Comparison of ENCODE assay signal across 8 cellular contexts in the genomic region with DNA sequence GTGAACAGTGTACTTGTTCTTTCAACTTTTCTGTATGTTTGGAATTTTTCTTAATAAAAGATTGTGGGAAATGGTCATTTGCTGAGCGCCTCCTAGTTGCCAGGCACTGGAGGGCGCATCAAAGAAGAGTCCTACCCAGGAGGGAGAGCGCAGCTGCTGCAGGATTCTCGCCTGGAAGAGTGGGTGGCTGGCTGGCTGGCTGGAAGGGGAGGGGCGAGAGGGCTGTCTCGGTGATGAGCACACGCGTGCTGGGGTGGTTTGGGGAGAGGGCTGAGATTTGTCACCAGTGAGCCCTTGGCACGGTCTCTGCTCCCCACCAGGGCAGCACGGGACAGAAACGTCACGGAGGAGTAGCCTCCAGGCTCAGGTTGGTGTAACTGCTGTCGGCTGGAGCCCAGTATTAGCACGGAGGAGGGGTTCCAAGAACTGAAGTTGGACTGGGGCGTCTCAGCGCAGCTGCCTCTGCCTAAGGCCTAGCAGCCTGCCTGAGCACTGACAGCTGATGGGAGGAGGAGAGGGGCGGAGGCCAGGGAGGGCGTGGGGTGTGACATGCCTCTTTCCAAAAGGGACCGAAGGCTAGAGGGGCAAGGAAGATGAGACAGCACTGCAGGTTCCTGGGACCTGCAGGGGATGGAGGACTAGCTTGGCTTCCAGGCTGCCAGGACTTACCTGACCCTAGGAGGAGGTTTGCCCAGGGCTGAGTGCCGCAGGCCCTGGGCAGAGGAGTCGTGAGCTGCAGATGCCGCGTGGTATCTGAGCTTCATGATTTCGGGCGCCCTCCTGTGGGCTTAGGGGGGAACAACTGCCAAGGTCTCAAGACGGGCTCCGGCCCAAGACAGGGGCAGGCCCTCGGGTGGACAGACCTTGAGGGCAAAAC. TPM values are rescaled to one million over a fixed set of nuclear protein-coding genes. Genes with fewer than 3 reads are reported as not detected.
DNase-seq lines count a peak whose midpoint lies in the region; ATAC-seq and TF ChIP-seq lines count a peak whose summit lies in the region.

No MANE protein-coding gene starts in this region.

- peak; percentile 58 for ATAC-seq in GM21786 (IDR thresholded peaks at IDR 0.05; ENCODE audit: unreplicated experiment)
- peak; percentile 65 for ATAC-seq in activated T-helper 17 cell treated with anti-CD3 and anti-CD28 coated beads, Interleukin-2, amount 50 U/mL, for 72 hours (replicated peaks)

- peak overlapping the region; percentile 91 for H3K4me3 Mint-ChIP-seq in activated T-helper 17 cell treated with anti-CD3 and anti-CD28 coated beads, Interleukin-2, amount 50 U/mL, for 72 hours
- peak overlapping the region; percentile 56 for H3K4me3 Mint-ChIP-seq in neural crest cell
- H3K4me3 Mint-ChIP-seq in stimulated activated naive CD8-positive, alpha-beta T cell treated with anti-CD3 and anti-CD28 coated beads, Interleukin-15, Interleukin-2, amounts not matched to agents 100 ng/mL and 50 ng/mL, for 24 hours: peak overlapping the region; percentile 73

- DNase-seq in DMS79 (lab: John Stamatoyannopoulos, UW) (peak; percentile 33), RKO (ENCODE audit: low spot score) (peak; percentile 89), fibroblast of pulmonary artery (ENCODE audit: low read depth) (peak; percentile 91), neural crest cell (ENCODE audit: low read depth, low spot score) (peak; percentile 83)

- no peaks in the 10 kb centered on the region for H3K9me3 ChIP-seq in KOPT-K1 (ENCODE audit: insufficient read depth, low read length, poor library complexity, severe bottlenecking)

- TF ChIP-seq CTCF in fibroblast of pulmonary artery (IDR thresholded peaks at IDR 0.05; ENCODE audit: low read length, missing control alignments) (peak; percentile 86), neural crest cell (conservative IDR thresholded peaks at IDR 0.05) (peak; percentile 90)

- peak overlapping the region; percentile 99 for H3K27ac ChIP-seq in KOPT-K1 (ENCODE audit: low read depth, low read length, poor library complexity, severe bottlenecking)

- peak overlapping the region; percentile 24 for H3K4me3 ChIP-seq in fibroblast of pulmonary artery (replicated peaks; ENCODE audit: low read depth, low read length)

- peaks cover 57% of the 10 kb centered on the region for H3K36me3 Mint-ChIP-seq in activated T-helper 17 cell treated with anti-CD3 and anti-CD28 coated beads, Interleukin-2, amount 50 U/mL, for 72 hours (ENCODE audit: low read depth)
- no peaks in the 10 kb centered on the region for H3K36me3 Mint-ChIP-seq in neural crest cell (ENCODE audit: low read depth)
- H3K36me3 Mint-ChIP-seq in stimulated activated naive CD8-positive, alpha-beta T cell treated with anti-CD3 and anti-CD28 coated beads, Interleukin-15, Interleukin-2, amounts not matched to agents 100 ng/mL and 50 ng/mL, for 24 hours (ENCODE audit: low read depth): no peaks in the 10 kb centered on the region

- no peaks in the 10 kb centered on the region for H3K27me3 Mint-ChIP-seq in activated T-helper 17 cell treated with anti-CD3 and anti-CD28 coated beads, Interleukin-2, amount 50 U/mL, for 72 hours
- peaks cover 2% of the 10 kb centered on the region for H3K27me3 Mint-ChIP-seq in neural crest cell (ENCODE audit: low read depth)
- H3K27me3 Mint-ChIP-seq in stimulated activated naive CD8-positive, alpha-beta T cell treated with anti-CD3 and anti-CD28 coated beads, Interleukin-15, Interleukin-2, amounts not matched to agents 100 ng/mL and 50 ng/mL, for 24 hours: peaks cover 11% of the 10 kb centered on the region

- H3K27ac Mint-ChIP-seq in activated T-helper 17 cell treated with anti-CD3 and anti-CD28 coated beads, Interleukin-2, amount 50 U/mL, for 72 hours: peak overlapping the region; percentile 96
- peak overlapping the region; percentile 70 for H3K27ac Mint-ChIP-seq in neural crest cell (ENCODE audit: unreplicated experiment)
- peak overlapping the region; percentile 79 for H3K27ac Mint-ChIP-seq in stimulated activated naive CD8-positive, alpha-beta T cell treated with anti-CD3 and anti-CD28 coated beads, Interleukin-15, Interleukin-2, amounts not matched to agents 100 ng/mL and 50 ng/mL, for 24 hours

- peaks cover 12% of the 10 kb centered on the region; the same call in 1 of the 2 replicates for H3K36me3 ChIP-seq in KOPT-K1 (ENCODE audit: insufficient read depth, low read length)

- no peaks in the 10 kb centered on the region for H3K9me3 Mint-ChIP-seq in activated T-helper 17 cell treated with anti-CD3 and anti-CD28 coated beads, Interleukin-2, amount 50 U/mL, for 72 hours
- H3K9me3 Mint-ChIP-seq in neural crest cell: no peaks in the 10 kb centered on the region
- H3K9me3 Mint-ChIP-seq in stimulated activated naive CD8-positive, alpha-beta T cell treated with anti-CD3 and anti-CD28 coated beads, Interleukin-15, Interleukin-2, amounts not matched to agents 100 ng/mL and 50 ng/mL, for 24 hours: no peaks in the 10 kb centered on the region

- H3K4me1 Mint-ChIP-seq in activated T-helper 17 cell treated with anti-CD3 and anti-CD28 coated beads, Interleukin-2, amount 50 U/mL, for 72 hours: peaks cover 46% of the 10 kb centered on the region
- H3K4me1 Mint-ChIP-seq in neural crest cell: peaks cover 23% of the 10 kb centered on the region
- peaks cover 49% of the 10 kb centered on the region for H3K4me1 Mint-ChIP-seq in stimulated activated naive CD8-positive, alpha-beta T cell treated with anti-CD3 and anti-CD28 coated beads, Interleukin-15, Interleukin-2, amounts not matched to agents 100 ng/mL and 50 ng/mL, for 24 hours (ENCODE audit: low read depth)

RNA-seq across cellular contexts. Expression of gene LDHD, which starts 5.7 kb away (rescaled TPM):
- total RNA-seq in activated T-helper 17 cell treated with anti-CD3 and anti-CD28 coated beads, Interleukin-2, amount 50 U/mL, for 72 hours: under 1 TPM; 0.11 to 0.48 TPM
- total RNA-seq in neural crest cell: 0.56 TPM in 1 of 2 replicates, not detected in the other

RNA-seq across cellular contexts. Expression of gene ZFP1, which starts 37.4 kb away (rescaled TPM):
- 10 to 100 TPM; 16.9 to 19.0 TPM for total RNA-seq in activated T-helper 17 cell treated with anti-CD3 and anti-CD28 coated beads, Interleukin-2, amount 50 U/mL, for 72 hours
- 22.9 and 26.7 TPM in 2 replicates for total RNA-seq in neural crest cell

Comparison
In these comparisons a context has a peak if more than half of its experiments do, and no peak if none do; other contexts are left out.
1. Peak in every context shown above with its lines: DNase-seq, ATAC-seq, H3K4me3 ChIP-seq and H3K27ac ChIP-seq.
2. DNase-seq: peak in every context shown above with its lines; median percentile 91 in fibroblast of pulmonary artery; 89 in RKO; 83 in neural crest cell; 33 in DMS79.